ENCODE assay signal across 32 cellular contexts in the genomic region with DNA sequence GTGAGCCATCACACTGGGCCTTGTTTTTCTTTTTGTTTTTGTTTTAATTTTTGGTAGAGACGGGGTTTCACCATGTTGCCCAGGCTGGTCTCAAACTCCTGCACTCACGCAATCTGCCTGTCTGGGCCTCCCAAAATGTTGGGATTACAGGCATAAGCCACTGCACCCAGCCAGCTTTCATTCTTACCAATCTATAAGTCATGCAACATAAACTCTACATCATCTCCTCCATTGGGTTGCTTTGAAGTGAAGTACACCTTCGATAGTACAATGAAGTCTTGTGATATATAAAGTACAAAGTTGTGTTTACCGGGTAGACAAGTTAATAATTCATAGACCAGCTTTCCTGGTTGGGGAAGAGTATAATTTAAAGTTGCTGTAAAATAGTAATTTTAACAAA.
"Had no signal": no experiment of that assay in that cellular context is flagged by ENCODE, and none has a peak within 500 bp of the region (broad histone marks: within the 10 kb centered on the region; RNA-seq: fewer than 3 reads in every experiment).

No MANE protein-coding gene starts in this region.

- H3K4me3 Mint-ChIP-seq: activated CD4-positive, alpha-beta memory T cell treated with anti-CD3 and anti-CD28 coated beads for 36 hours; activated CD4-positive, alpha-beta T cell treated with anti-CD3 and anti-CD28 coated beads for 36 hours; activated CD4-positive, alpha-beta T cell treated with anti-CD3 and anti-CD28 coated beads, Interleukin-2, amount 10 ng/mL, durations not matched to agents 24 days and 14 days; activated CD8-positive, alpha-beta memory T cell treated with anti-CD3 and anti-CD28 coated beads, Interleukin-2, amount 10 ng/mL, durations not matched to agents 7 days and 5 days; activated CD8-positive, alpha-beta T cell treated with anti-CD3 and anti-CD28 coated beads, Interleukin-2, amount 10 ng/mL, durations not matched to agents 7 days and 5 days; activated naive CD4-positive, alpha-beta T cell treated with anti-CD3 and anti-CD28 coated beads, Interleukin-2, amount 10 ng/mL, durations not matched to agents 7 days and 5 days; activated naive CD8-positive, alpha-beta T cell treated with anti-CD3 and anti-CD28 coated beads, Interleukin-2, amount 10 ng/mL, durations not matched to agents 7 days and 5 days; activated T-helper 1 cell treated with anti-CD3 and anti-CD28 coated beads, Interleukin-12 subunit alpha, Interleukin-12 subunit beta, Interleukin-2, Interleukin-4 antibody, amounts not matched to agents 30 ng/mL and 10 ng/mL and 1 ng/mL, durations not matched to agents 14 hours and 24 hours and 36 hours; central memory CD8-positive, alpha-beta T cell; effector memory CD8-positive, alpha-beta T cell had no signal

- H3K4me1 ChIP-seq: gastroesophageal sphincter had no signal

- H3K27ac Mint-ChIP-seq: activated CD4-positive, alpha-beta memory T cell treated with anti-CD3 and anti-CD28 coated beads for 36 hours; activated CD4-positive, alpha-beta T cell treated with anti-CD3 and anti-CD28 coated beads for 36 hours; activated CD4-positive, alpha-beta T cell treated with anti-CD3 and anti-CD28 coated beads, Interleukin-2, amount 10 ng/mL, durations not matched to agents 24 days and 14 days; activated CD8-positive, alpha-beta memory T cell treated with anti-CD3 and anti-CD28 coated beads, Interleukin-2, amount 10 ng/mL, durations not matched to agents 7 days and 5 days; activated CD8-positive, alpha-beta T cell treated with anti-CD3 and anti-CD28 coated beads, Interleukin-2, amount 10 ng/mL, durations not matched to agents 7 days and 5 days; activated naive CD4-positive, alpha-beta T cell treated with anti-CD3 and anti-CD28 coated beads, Interleukin-2, amount 10 ng/mL, durations not matched to agents 7 days and 5 days; activated naive CD4-positive, alpha-beta T cell treated with anti-CD3 and anti-CD28 coated beads, Interleukin-2, amount 50 U/mL, for 72 hours; activated naive CD8-positive, alpha-beta T cell treated with anti-CD3 and anti-CD28 coated beads, Interleukin-2, amount 10 ng/mL, durations not matched to agents 7 days and 5 days; activated T-helper 1 cell treated with anti-CD3 and anti-CD28 coated beads, Interleukin-12 subunit alpha, Interleukin-12 subunit beta, Interleukin-2, Interleukin-4 antibody, amounts not matched to agents 30 ng/mL and 10 ng/mL and 1 ng/mL, durations not matched to agents 14 hours and 24 hours and 36 hours; activated T-helper 2 cell treated with anti-CD3 and anti-CD28 coated beads, Interferon-gamma antibody, Interleukin-2, Interleukin-4, amounts not matched to agents 10 μg/mL and 5 μg/mL and 100 μg/mL, durations not matched to agents 14 hours and 24 hours and 36 hours had no signal

- H3K4me1 Mint-ChIP-seq: activated CD4-positive, alpha-beta T cell treated with anti-CD3 and anti-CD28 coated beads for 36 hours; activated CD4-positive, alpha-beta T cell treated with anti-CD3 and anti-CD28 coated beads, Interleukin-2, amount 10 ng/mL, durations not matched to agents 24 days and 14 days; activated naive CD4-positive, alpha-beta T cell treated with anti-CD3 and anti-CD28 coated beads, Interleukin-2, amount 10 ng/mL, durations not matched to agents 7 days and 5 days; activated naive CD8-positive, alpha-beta T cell treated with anti-CD3 and anti-CD28 coated beads, Interleukin-2, amount 10 ng/mL, durations not matched to agents 7 days and 5 days had no signal

- H3K27me3 Mint-ChIP-seq: activated CD4-positive, alpha-beta memory T cell treated with anti-CD3 and anti-CD28 coated beads for 36 hours; activated CD4-positive, alpha-beta T cell treated with anti-CD3 and anti-CD28 coated beads for 36 hours; activated CD4-positive, alpha-beta T cell treated with anti-CD3 and anti-CD28 coated beads, Interleukin-2, amount 10 ng/mL, durations not matched to agents 24 days and 14 days; activated CD8-positive, alpha-beta memory T cell treated with anti-CD3 and anti-CD28 coated beads, Interleukin-2, amount 10 ng/mL, durations not matched to agents 7 days and 5 days; activated naive CD4-positive, alpha-beta T cell treated with anti-CD3 and anti-CD28 coated beads, Interleukin-2, amount 10 ng/mL, durations not matched to agents 7 days and 5 days; activated naive CD8-positive, alpha-beta T cell treated with anti-CD3 and anti-CD28 coated beads, Interleukin-2, amount 10 ng/mL, durations not matched to agents 7 days and 5 days; central memory CD8-positive, alpha-beta T cell; effector memory CD8-positive, alpha-beta T cell had no signal

- H3K27me3 ChIP-seq: brain microvascular endothelial cell, esophagus squamous epithelium, gastroesophageal sphincter had no signal

- H3K27ac ChIP-seq: brain microvascular endothelial cell, coronary artery, esophagus squamous epithelium, gastroesophageal sphincter had no signal

- H3K4me3 ChIP-seq: coronary artery, esophagus squamous epithelium, gastroesophageal sphincter had no signal

- H3K9me3 ChIP-seq: esophagus squamous epithelium, gastroesophageal sphincter had no signal

- H3K36me3 Mint-ChIP-seq: activated naive CD4-positive, alpha-beta T cell treated with anti-CD3 and anti-CD28 coated beads, Interleukin-2, amount 50 U/mL, for 72 hours had no signal

- ATAC-seq: activated CD4-positive, alpha-beta T cell treated with anti-CD3 and anti-CD28 coated beads for 36 hours; activated CD8-positive, alpha-beta memory T cell treated with anti-CD3 and anti-CD28 coated beads, Interleukin-2, amount 10 ng/mL, durations not matched to agents 7 days and 5 days; activated CD8-positive, alpha-beta T cell treated with anti-CD3 and anti-CD28 coated beads, Interleukin-2, amount 10 ng/mL, durations not matched to agents 7 days and 5 days; activated naive CD4-positive, alpha-beta T cell treated with anti-CD3 and anti-CD28 coated beads, Interleukin-2, amount 50 U/mL, for 72 hours; effector memory CD8-positive, alpha-beta T cell; gastroesophageal sphincter had no signal

- DNase-seq: activated CD4-positive, alpha-beta memory T cell treated with anti-CD3 and anti-CD28 coated beads for 36 hours; activated CD4-positive, alpha-beta T cell treated with anti-CD3 and anti-CD28 coated beads for 36 hours; activated CD4-positive, alpha-beta T cell treated with anti-CD3 and anti-CD28 coated beads, Interleukin-2, amount 10 ng/mL, durations not matched to agents 24 days and 14 days; activated CD4-positive, CD25-positive, alpha-beta regulatory T cell; activated CD4-positive, CD25-positive, alpha-beta regulatory T cell treated with anti-CD3 and anti-CD28 coated beads, Interleukin-2, amount 50 U/mL, for 72 hours; activated CD8-positive, alpha-beta memory T cell treated with anti-CD3 and anti-CD28 coated beads, Interleukin-2, amount 10 ng/mL, durations not matched to agents 7 days and 5 days; activated CD8-positive, alpha-beta memory T cell treated with anti-CD3 and anti-CD28 coated beads, Interleukin-2, amount 50 U/mL, for 4 hours; activated effector memory CD4-positive, alpha-beta T cell treated with anti-CD3 and anti-CD28 coated beads, Interleukin-2, amount 50 U/mL, for 16 hours; activated naive CD4-positive, alpha-beta T cell; activated naive CD4-positive, alpha-beta T cell treated with anti-CD3 and anti-CD28 coated beads, Interleukin-2, amount 10 ng/mL, durations not matched to agents 7 days and 5 days; activated naive CD8-positive, alpha-beta T cell treated with anti-CD3 and anti-CD28 coated beads, Interleukin-2, amount 10 ng/mL, durations not matched to agents 7 days and 5 days; activated T-cell treated with anti-CD3 and anti-CD28 coated beads, Interleukin-2, amount 50 U/mL, for 1 hour; activated T-cell treated with anti-CD3 and anti-CD28 coated beads, Interleukin-2, amount 50 U/mL, for 48 hours; amniotic stem cell; anterior cingulate cortex; brain microvascular endothelial cell; dermis blood vessel endothelial cell; effector CD4-positive, alpha-beta T cell; effector memory CD8-positive, alpha-beta T cell; erythroblast; esophagus squamous epithelium; foreskin melanocyte; T-helper 2 cell had no signal

- FAIRE-seq: astrocyte, bronchial epithelial cell had no signal

- H3K9me3 Mint-ChIP-seq: activated CD4-positive, alpha-beta memory T cell treated with anti-CD3 and anti-CD28 coated beads for 36 hours; activated CD4-positive, alpha-beta T cell treated with anti-CD3 and anti-CD28 coated beads, Interleukin-2, amount 10 ng/mL, durations not matched to agents 24 days and 14 days; activated naive CD4-positive, alpha-beta T cell treated with anti-CD3 and anti-CD28 coated beads, Interleukin-2, amount 10 ng/mL, durations not matched to agents 7 days and 5 days; activated naive CD4-positive, alpha-beta T cell treated with anti-CD3 and anti-CD28 coated beads, Interleukin-2, amount 50 U/mL, for 72 hours; activated naive CD8-positive, alpha-beta T cell treated with anti-CD3 and anti-CD28 coated beads, Interleukin-2, amount 10 ng/mL, durations not matched to agents 7 days and 5 days; activated T-helper 1 cell treated with anti-CD3 and anti-CD28 coated beads, Interleukin-12 subunit alpha, Interleukin-12 subunit beta, Interleukin-2, Interleukin-4 antibody, amounts not matched to agents 30 ng/mL and 10 ng/mL and 1 ng/mL, durations not matched to agents 14 hours and 24 hours and 36 hours; activated T-helper 2 cell treated with anti-CD3 and anti-CD28 coated beads, Interferon-gamma antibody, Interleukin-2, Interleukin-4, amounts not matched to agents 10 μg/mL and 5 μg/mL and 100 μg/mL, durations not matched to agents 14 hours and 24 hours and 36 hours; central memory CD8-positive, alpha-beta T cell; effector memory CD8-positive, alpha-beta T cell had no signal
